Comparison of ENCODE assay signal across 19 cellular contexts in genomic region chr3:47333907-47334306, GRCh38.
"Had no signal": no experiment of that assay in that cellular context is flagged by ENCODE, and none has a peak within 500 bp of the region (broad histone marks: within the 10 kb centered on the region; RNA-seq: fewer than 3 reads in every experiment).

No MANE protein-coding gene starts in this region.

- H3K27me3 Mint-ChIP-seq: naive thymus-derived CD4-positive, alpha-beta T cell had no signal

- ATAC-seq: gastroesophageal sphincter; lower lobe of right lung; naive thymus-derived CD4-positive, alpha-beta T cell; sciatic nerve had no signal

- H3K9me3 ChIP-seq: esophagus squamous epithelium, gastroesophageal sphincter, left ventricle myocardium inferior, lower lobe of right lung, neutrophil, stomach, thoracic aorta, transverse colon had no signal

- H3K4me3 ChIP-seq: esophagus squamous epithelium, gastroesophageal sphincter, left ventricle myocardium inferior, lower lobe of right lung, stomach, thoracic aorta, transverse colon had no signal

- H3K27me3 ChIP-seq: esophagus squamous epithelium, gastroesophageal sphincter, neutrophil, stomach, transverse colon had no signal

- H3K9me3 Mint-ChIP-seq: naive thymus-derived CD4-positive, alpha-beta T cell had no signal

- H3K4me3 Mint-ChIP-seq: naive thymus-derived CD4-positive, alpha-beta T cell had no signal

- DNase-seq: effector memory CD4-positive, alpha-beta T cell; esophagus squamous epithelium; foreskin fibroblast; glutamatergic neuron; left ventricle myocardium inferior; lower lobe of right lung; mesendoderm; naive thymus-derived CD4-positive, alpha-beta T cell; stimulated activated CD4-positive, alpha-beta T cell treated with anti-CD3 and anti-CD28 coated beads, Interleukin-2, amount 100 ng/mL, for 24 hours; stimulated activated CD4-positive, alpha-beta T cell treated with anti-CD3 and anti-CD28 coated beads, Interleukin-4, amount 100 ng/mL, for 4 hours; stimulated activated naive CD4-positive, alpha-beta T cell; stomach; substantia nigra; transverse colon had no signal

- H3K4me1 ChIP-seq: esophagus squamous epithelium, gastroesophageal sphincter, left ventricle myocardium inferior, lower lobe of right lung, stomach, transverse colon had no signal

- H3K27ac ChIP-seq: epithelial cell of prostate, esophagus squamous epithelium, gastroesophageal sphincter, left ventricle myocardium inferior, lower lobe of right lung, neutrophil, stomach, thoracic aorta, transverse colon had no signal
